8 cellular contexts compared by ENCODE assay signal in the genomic region with DNA sequence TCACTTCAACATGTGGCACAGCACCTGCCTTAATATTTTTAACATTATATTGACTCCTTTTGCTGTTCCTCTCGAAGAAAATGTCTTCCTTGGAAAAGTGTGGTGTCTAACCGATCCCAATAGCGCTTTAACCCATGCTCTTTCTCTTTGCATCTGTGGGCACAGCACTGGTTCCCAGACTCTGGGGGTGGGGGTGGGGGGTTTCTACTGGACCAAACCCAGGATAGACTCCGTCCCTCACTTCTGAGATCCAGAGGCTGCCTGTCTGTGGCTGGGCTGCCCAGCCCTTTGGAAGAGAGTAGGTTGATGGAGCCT. TPM values are rescaled to one million over a fixed set of nuclear protein-coding genes. Genes with fewer than 3 reads are reported as not detected.
A peak's percentile ranks its signal among the peaks of the same experiment; 100 is the strongest.
DNase-seq lines count a peak whose midpoint lies in the region; ATAC-seq and TF ChIP-seq lines count a peak whose summit lies in the region.

No MANE protein-coding gene starts in this region.

- TF ChIP-seq CTCF in GM12865 (IDR thresholded peaks at IDR 0.05; ENCODE audit: insufficient read depth, low read depth, low read length, missing control alignments) (no peak), Peyer's patch (IDR thresholded peaks at IDR 0.05) (no peak), prostate gland (IDR thresholded peaks at IDR 0.05) (no peak)

- H3K27me3 ChIP-seq in Peyer's patch (no peaks in the 10 kb centered on the region), esophagus (ENCODE audit: control insufficient read depth in 1 of 2, insufficient read depth in 2 of 2, low read length in 2 of 2) (no peaks in the 10 kb centered on the region), prostate gland (replicated peaks; ENCODE audit: insufficient read depth) (no peaks in the 10 kb centered on the region)

- H3K4me1 ChIP-seq in Peyer's patch (peaks cover 0 to 11% (median 4%) of the 10 kb centered on the region in 4 donors), esophagus (ENCODE audit: control insufficient read depth in 2 of 2, insufficient read depth in 2 of 2, low read length in 1 of 2) (peaks cover 0 to 2% of the 10 kb centered on the region in 2 donors), prostate gland (replicated peaks) (no peaks in the 10 kb centered on the region)

- intact Hi-C loops in prostate gland (cut with DNase I) = loop anchor here (5.0 to 10.0 kb wide), 2 partner anchors 436 to 553 kb away; a partner anchor contains a TSS

- H3K27ac ChIP-seq in Peyer's patch (peak overlapping the region; percentile 82 to 93 (median 89)), esophagus (ENCODE audit: low read depth in 2 of 2, low read length in 1 of 2) (peak overlapping the region; percentile 86 to 95), prostate gland (peak overlapping the region; percentile 85 to 92)

- ATAC-seq in HG02852 (IDR thresholded peaks at IDR 0.05; ENCODE audit: unreplicated experiment) = no peak
- ATAC-seq in HG02884 (IDR thresholded peaks at IDR 0.05; ENCODE audit: unreplicated experiment) = no peak

- WGBS in esophagus, 2 donors = 47 to 50% methylated on average over 4 of the region's 4 CpGs
- 44% methylated on average over 4 of the region's 4 CpGs for whole genome bisulfite sequencing in prostate gland

- H3K9me3 ChIP-seq in Peyer's patch (no peaks in the 10 kb centered on the region), esophagus (ENCODE audit: control insufficient read depth in 2 of 2, insufficient read depth in 1 of 2, low read depth in 1 of 2, low read length in 1 of 2) (no peaks in the 10 kb centered on the region), prostate gland (no peaks in the 10 kb centered on the region)

- no peak for DNase-seq in GM12865 (ENCODE audit: low read depth)
- DNase-seq in Peyer's patch = no peak
- no peak for DNase-seq in prostate gland (ENCODE audit: low spot score)
- no peak for DNase-seq in NCI-H128 (lab: John Stamatoyannopoulos, UW; ENCODE audit: unreplicated experiment)
- no peak for DNase-seq in central memory CD4-positive, alpha-beta T cell

- H3K36me3 ChIP-seq in Peyer's patch = no peaks in the 10 kb centered on the region
- H3K36me3 ChIP-seq in esophagus (ENCODE audit: control insufficient read depth in 2 of 2, insufficient read depth in 2 of 2, low read length in 1 of 2) = no peaks in the 10 kb centered on the region
- no peaks in the 10 kb centered on the region for H3K36me3 ChIP-seq in prostate gland

- H3K4me3 ChIP-seq in GM12865 (ENCODE audit: low read depth, low read length) (peak overlapping the region; percentile 88), Peyer's patch (peak overlapping the region; percentile 56 to 76 (median 68)), esophagus (ENCODE audit: low read depth in 1 of 2, low read length in 2 of 2) (peak overlapping the region; percentile 52 to 79), prostate gland (peak overlapping the region; percentile 49 to 53)

- no peak for TF ChIP-seq POLR2A in Peyer's patch (IDR thresholded peaks at IDR 0.05)
- no peak for TF ChIP-seq POLR2A in prostate gland (IDR thresholded peaks at IDR 0.05)

RNA-seq across cellular contexts. Expression of a gene that starts 3.9 kb away (rescaled TPM):
- total RNA-seq in Peyer's patch = 10 to 100 TPM; 62.5 to 74.7 (median 69.3) TPM
- polyA plus RNA-seq in esophagus = 1 to 10 TPM; 4.2 to 6.1 TPM
- total RNA-seq in prostate gland = 10 to 100 TPM; 28.0 to 49.0 TPM

RNA-seq across cellular contexts. Expression of a gene that starts 56.5 kb away (rescaled TPM):
- not detected for total RNA-seq in Peyer's patch
- polyA plus RNA-seq in esophagus = not detected
- total RNA-seq in prostate gland = 1 to 10 TPM in 1 of 2 donors, not detected in 1; 2.2 TPM
